In genomic region chr3:124791142-124791541, GRCh38 we compare ENCODE assay signal across 17 cellular contexts.
DNase-seq lines count a peak whose midpoint lies in the region; ATAC-seq, FAIRE-seq and TF ChIP-seq lines count a peak whose summit lies in the region.
"Had no signal": no experiment of that assay in that cellular context is flagged by ENCODE, and none has a peak within 500 bp of the region (broad histone marks: within the 10 kb centered on the region; RNA-seq: fewer than 3 reads in every experiment).

No MANE protein-coding gene starts in this region.

- H3K9ac ChIP-seq in neural progenitor cell = no peak overlapping the region

- peaks cover 5% of the 10 kb centered on the region for H3F3A ChIP-seq in neural progenitor cell (ENCODE audit: low read depth)

- peak overlapping the region; percentile 5 for H3K27ac Mint-ChIP-seq in neural progenitor cell
- H3K27ac Mint-ChIP-seq: stimulated activated naive B cell treated with anti-CD40 and anti-IgM and Interleukin-4, amounts not matched to agents 10 μg/mL and 1 μg/mL and 100 μg/mL, for 72 hours had no signal

- no peak for DNase-seq in Right ventricle myocardium superior
- DNase-seq in left cardiac atrium = no peak
- DNase-seq in esophagus muscularis mucosa (ENCODE audit: extremely low spot score) = no peak
- no peak for DNase-seq in neural progenitor cell (ENCODE audit: low spot score)
- no peak for DNase-seq in uterus
- no peak for DNase-seq in NCI-H1092 (lab: John Stamatoyannopoulos, UW)
- DNase-seq in frontal cortex (ENCODE audit: low spot score in 2 of 2) = no peak
- no peak for DNase-seq in NCI-H128 (lab: John Stamatoyannopoulos, UW; ENCODE audit: unreplicated experiment)
- DNase-seq: activated CD4-positive, alpha-beta T cell treated with anti-CD3 and anti-CD28 coated beads for 48 hours; glutamatergic neuron; NCI-H1436 treated with DMSO at 0.1 percent for 48 hours; NCI-H774; stimulated activated CD4-positive, alpha-beta T cell treated with anti-CD3 and anti-CD28 coated beads, Interleukin-15, amount 100 ng/mL, for 24 hours; stimulated activated naive B cell treated with anti-CD40 and anti-IgM and Interleukin-4, amounts not matched to agents 10 μg/mL and 1 μg/mL and 100 μg/mL, for 72 hours had no signal

- no peaks in the 10 kb centered on the region for H3K4me1 Mint-ChIP-seq in neural progenitor cell

- peaks cover 33 to 49% (median 38%) of the 10 kb centered on the region in 4 donors for H3K4me1 ChIP-seq in esophagus muscularis mucosa
- H3K4me1 ChIP-seq in neural progenitor cell = no peaks in the 10 kb centered on the region
- peaks cover 11 to 12% of the 10 kb centered on the region in 2 donors for H3K4me1 ChIP-seq in uterus

- intact Hi-C loops in Right ventricle myocardium superior (cut with DNase I) = no loop called here
- intact Hi-C loops in left cardiac atrium (cut with DNase I) = no loop called here
- intact Hi-C loops in esophagus muscularis mucosa (cut with DNase I) = no loop called here
- intact Hi-C loops in uterus (cut with DNase I; ENCODE audit: low total_unique reads) = no loop called here

- H3K27me3 Mint-ChIP-seq in neural progenitor cell (ENCODE audit: insufficient read depth, low read depth) = peaks cover 2% of the 10 kb centered on the region

- no peak overlapping the region for H3K4me3 Mint-ChIP-seq in neural progenitor cell
- H3K4me3 Mint-ChIP-seq: stimulated activated naive B cell treated with anti-CD40 and anti-IgM and Interleukin-4, amounts not matched to agents 10 μg/mL and 1 μg/mL and 100 μg/mL, for 72 hours had no signal

- peaks cover 4% of the 10 kb centered on the region for H4K20me1 ChIP-seq in neural progenitor cell (ENCODE audit: low read depth)

- H3K4me3 ChIP-seq in esophagus muscularis mucosa (no peak overlapping the region), neural progenitor cell (no peak overlapping the region), uterus (no peak overlapping the region)
- H3K4me3 ChIP-seq: A549, mucosa of descending colon had no signal

- H3K27me3 ChIP-seq in esophagus muscularis mucosa = no peaks in the 10 kb centered on the region
- H3K27me3 ChIP-seq in neural progenitor cell = no peaks in the 10 kb centered on the region
- no peaks in the 10 kb centered on the region for H3K27me3 ChIP-seq in uterus

- no peak overlapping the region for H2AFZ ChIP-seq in neural progenitor cell (replicated peaks)

- H3K27ac ChIP-seq in esophagus muscularis mucosa (replicated peaks in 1 of 4) (peak overlapping the region; percentile 32 to 62 (median 46)), neural progenitor cell (no peak overlapping the region), uterus (peak overlapping the region; percentile 69 to 82)

- ATAC-seq in Right ventricle myocardium superior (ENCODE audit: poor library complexity) = peak; percentile 2
- ATAC-seq in left cardiac atrium = no peak
- ATAC-seq: A549 had no signal

- no peak for TF ChIP-seq POLR2A in esophagus muscularis mucosa (IDR thresholded peaks at IDR 0.05; ENCODE audit: low read depth)
- no peak for TF ChIP-seq POLR2A in uterus (IDR thresholded peaks at IDR 0.05)

- TF ChIP-seq CTCF in esophagus muscularis mucosa (IDR thresholded peaks at IDR 0.05) = no peak
- TF ChIP-seq CTCF in neural progenitor cell (IDR thresholded peaks at IDR 0.05) = no peak
- TF ChIP-seq CTCF in uterus (IDR thresholded peaks at IDR 0.05) = no peak

- peaks cover 14% of the 10 kb centered on the region for H3K36me3 Mint-ChIP-seq in neural progenitor cell
- H3K36me3 Mint-ChIP-seq: stimulated activated naive B cell treated with anti-CD40 and anti-IgM and Interleukin-4, amounts not matched to agents 10 μg/mL and 1 μg/mL and 100 μg/mL, for 72 hours had no signal

- TF ChIP-seq EP300 in esophagus muscularis mucosa (IDR thresholded peaks at IDR 0.05) = no peak

- no peaks in the 10 kb centered on the region for H3K79me2 ChIP-seq in neural progenitor cell (ENCODE audit: low read depth)

- 72% methylated on average over 4 of the region's 4 CpGs for WGBS in esophagus muscularis mucosa

- no peaks in the 10 kb centered on the region for H3K9me3 Mint-ChIP-seq in neural progenitor cell
- H3K9me3 Mint-ChIP-seq: stimulated activated naive B cell treated with anti-CD40 and anti-IgM and Interleukin-4, amounts not matched to agents 10 μg/mL and 1 μg/mL and 100 μg/mL, for 72 hours had no signal

- H3K4me2 ChIP-seq in neural progenitor cell = no peak overlapping the region
- H3K4me2 ChIP-seq: A549 had no signal

- H3K36me3 ChIP-seq in esophagus muscularis mucosa (peaks cover 2 to 34% (median 22%) of the 10 kb centered on the region in 4 donors), neural progenitor cell (no peaks in the 10 kb centered on the region), uterus (no peaks in the 10 kb centered on the region)

- H3K9me3 ChIP-seq in esophagus muscularis mucosa (no peaks in the 10 kb centered on the region), neural progenitor cell (ENCODE audit: low read depth) (no peaks in the 10 kb centered on the region), uterus (no peaks in the 10 kb centered on the region)
- H3K9me3 ChIP-seq: A549, mucosa of descending colon had no signal

- no peak for FAIRE-seq in frontal cortex (lab: Jason Lieb, UNC)
- FAIRE-seq: A549, colon had no signal
